25 cellular contexts compared by ENCODE assay signal in genomic region chr10:132243141-132243540, GRCh38.
"Had no signal": no experiment of that assay in that cellular context is flagged by ENCODE, and none has a peak within 500 bp of the region (broad histone marks: within the 10 kb centered on the region; RNA-seq: fewer than 3 reads in every experiment).

No MANE protein-coding gene starts in this region.

- ATAC-seq: heart right ventricle; naive thymus-derived CD4-positive, alpha-beta T cell; natural killer cell treated with Interleukin-12 subunit alpha and Interleukin-12 subunit beta and Interleukin-15 and Interleukin-18, amount 100 ng/mL, for 72 hours; psoas muscle; sciatic nerve; stimulated activated naive B cell treated with anti-CD40 and anti-IgM and Interleukin-4, amounts not matched to agents 10 μg/mL and 1 μg/mL and 100 μg/mL, for 72 hours; upper lobe of right lung had no signal

- H3K27ac ChIP-seq: heart right ventricle, hepatocyte, left ventricle myocardium inferior, neutrophil, parathyroid adenoma, psoas muscle, right atrium auricular region, skin epidermis, suprapubic skin, thoracic aorta, tibial artery, upper lobe of right lung had no signal

- H2AFZ ChIP-seq: hepatocyte, parathyroid adenoma had no signal

- H3K36me3 ChIP-seq: heart right ventricle, left ventricle myocardium inferior, neutrophil, right atrium auricular region, suprapubic skin, thoracic aorta, tibial artery, upper lobe of right lung had no signal

- H3K27me3 ChIP-seq: heart right ventricle, hepatocyte, right atrium auricular region, suprapubic skin, upper lobe of right lung had no signal

- H3K79me2 ChIP-seq: hepatocyte, parathyroid adenoma had no signal

- DNase-seq: heart right ventricle; islet precursor cell; left ventricle myocardium inferior; mesendoderm; naive thymus-derived CD4-positive, alpha-beta T cell; occipital lobe; psoas muscle; stimulated activated CD4-positive, alpha-beta T cell treated with anti-CD3 and anti-CD28 coated beads, Interleukin-12 subunit alpha, Interleukin-12 subunit beta, amount 100 ng/mL, for 4 hours; stimulated activated CD4-positive, alpha-beta T cell treated with anti-CD3 and anti-CD28 coated beads, Interleukin-15, amount 100 ng/mL, for 24 hours; stimulated activated CD4-positive, alpha-beta T cell treated with anti-CD3 and anti-CD28 coated beads, Interleukin-2, amount 100 ng/mL, for 24 hours; stimulated activated CD4-positive, alpha-beta T cell treated with anti-CD3 and anti-CD28 coated beads, Interleukin-4, amount 100 ng/mL, for 1 hour; stimulated activated naive B cell treated with anti-CD40 and anti-IgM and Interleukin-4, amounts not matched to agents 10 μg/mL and 1 μg/mL and 100 μg/mL, for 72 hours; tibial artery; trophoblast cell; upper lobe of right lung had no signal

- H3K4me2 ChIP-seq: hepatocyte had no signal

- H3K9me3 ChIP-seq: heart right ventricle, left ventricle myocardium inferior, neutrophil, psoas muscle, right atrium auricular region, suprapubic skin, thoracic aorta, tibial artery, upper lobe of right lung had no signal

- H3K4me3 ChIP-seq: heart right ventricle, hepatocyte, left ventricle myocardium inferior, lung, psoas muscle, right atrium auricular region, skin epidermis, suprapubic skin, thoracic aorta, tibial artery, upper lobe of right lung had no signal

- H3K4me1 ChIP-seq: parathyroid adenoma, psoas muscle, right atrium auricular region, suprapubic skin, tibial artery, upper lobe of right lung had no signal

- H3K9ac ChIP-seq: parathyroid adenoma had no signal
